In genomic region chr15:37041042-37041441, GRCh38 we compare ENCODE assay signal across 16 cellular contexts. TPM values are rescaled to one million over a fixed set of nuclear protein-coding genes. Genes with fewer than 3 reads are reported as not detected.
"Had no signal": no experiment of that assay in that cellular context is flagged by ENCODE, and none has a peak within 500 bp of the region (broad histone marks: within the 10 kb centered on the region; RNA-seq: fewer than 3 reads in every experiment).

No MANE protein-coding gene starts in this region.

- H3K4me3 ChIP-seq: left ventricle myocardium inferior, ovary had no signal

- H3K27me3 Mint-ChIP-seq: dendritic cell treated with granulocyte-macrophage colony-stimulating factor and Interleukin-4, amounts not matched to agents 40 ng/mL and 50 ng/mL, for 4 days; type B pancreatic cell had no signal

- H3K9me3 ChIP-seq: left ventricle myocardium inferior, ovary had no signal

- H3K4me3 Mint-ChIP-seq: activated CD4-positive, alpha-beta memory T cell treated with anti-CD3 and anti-CD28 coated beads for 36 hours; activated T-cell treated with anti-CD3 and anti-CD28 coated beads, Interleukin-2, amount 50 U/mL, for 4 hours; dendritic cell treated with granulocyte-macrophage colony-stimulating factor and Interleukin-4, amounts not matched to agents 40 ng/mL and 50 ng/mL, for 4 days; stimulated activated naive CD8-positive, alpha-beta T cell treated with anti-CD3 and anti-CD28 coated beads, Interleukin-15, amount 100 ng/mL, for 72 hours; T-cell; type B pancreatic cell had no signal

- H3K27ac Mint-ChIP-seq: activated CD4-positive, alpha-beta memory T cell treated with anti-CD3 and anti-CD28 coated beads for 36 hours; activated naive CD4-positive, alpha-beta T cell treated with anti-CD3 and anti-CD28 coated beads, Interleukin-2, amount 50 U/mL, for 72 hours; dendritic cell treated with granulocyte-macrophage colony-stimulating factor and Interleukin-4, amounts not matched to agents 40 ng/mL and 50 ng/mL, for 4 days; stimulated activated naive CD8-positive, alpha-beta T cell treated with anti-CD3 and anti-CD28 coated beads, Interleukin-15, amount 100 ng/mL, for 72 hours; T-cell; type B pancreatic cell had no signal

- H3K9me3 Mint-ChIP-seq: activated CD4-positive, alpha-beta memory T cell treated with anti-CD3 and anti-CD28 coated beads for 36 hours; activated naive CD4-positive, alpha-beta T cell treated with anti-CD3 and anti-CD28 coated beads, Interleukin-2, amount 50 U/mL, for 72 hours; activated T-cell treated with anti-CD3 and anti-CD28 coated beads, Interleukin-2, amount 50 U/mL, for 4 hours; dendritic cell treated with granulocyte-macrophage colony-stimulating factor and Interleukin-4, amounts not matched to agents 40 ng/mL and 50 ng/mL, for 4 days; stimulated activated naive CD8-positive, alpha-beta T cell treated with anti-CD3 and anti-CD28 coated beads, Interleukin-15, amount 100 ng/mL, for 72 hours; type B pancreatic cell had no signal

- H3K4me1 Mint-ChIP-seq: stimulated activated naive CD8-positive, alpha-beta T cell treated with anti-CD3 and anti-CD28 coated beads, Interleukin-15, amount 100 ng/mL, for 72 hours; T-cell had no signal

- H3K27me3 ChIP-seq: ovary had no signal

- ATAC-seq: activated naive CD4-positive, alpha-beta T cell treated with anti-CD3 and anti-CD28 coated beads, Interleukin-2, amount 50 U/mL, for 72 hours; activated T-cell treated with anti-CD3 and anti-CD28 coated beads, Interleukin-2, amount 50 U/mL, for 4 hours; stimulated activated naive CD8-positive, alpha-beta T cell treated with anti-CD3 and anti-CD28 coated beads, Interleukin-15, amount 100 ng/mL, for 72 hours; T-cell had no signal

- H3K36me3 Mint-ChIP-seq: activated CD4-positive, alpha-beta memory T cell treated with anti-CD3 and anti-CD28 coated beads for 36 hours; activated naive CD4-positive, alpha-beta T cell treated with anti-CD3 and anti-CD28 coated beads, Interleukin-2, amount 50 U/mL, for 72 hours; T-cell had no signal

- H3K36me3 ChIP-seq: ovary had no signal

- H3K27ac ChIP-seq: left ventricle myocardium inferior, ovary, VCaP had no signal

- DNase-seq: activated CD4-positive, alpha-beta memory T cell treated with anti-CD3 and anti-CD28 coated beads for 36 hours; activated gamma-delta T cell; activated T-cell treated with anti-CD3 and anti-CD28 coated beads, Interleukin-2, amount 50 U/mL, for 4 hours; effector memory CD4-positive, alpha-beta T cell; foreskin fibroblast; hippocampal formation; left ventricle myocardium inferior; mesenchymal stem cell; ovary; stimulated activated CD4-positive, alpha-beta T cell treated with anti-CD3 and anti-CD28 coated beads, Interleukin-1b, Interleukin-23, amount 100 ng/mL, for 48 hours; stimulated activated naive CD8-positive, alpha-beta T cell treated with anti-CD3 and anti-CD28 coated beads, Interleukin-15, amount 100 ng/mL, for 72 hours; T-cell had no signal

RNA-seq across cellular contexts. Expression of gene MEIS2, which starts 59.3 kb away (rescaled TPM):
- total RNA-seq: activated CD4-positive, alpha-beta memory T cell treated with anti-CD3 and anti-CD28 coated beads for 36 hours had no signal
